Comparison of ENCODE assay signal across 16 cellular contexts in genomic region chr7:14839307-14839706, GRCh38.
"Had no signal": no experiment of that assay in that cellular context is flagged by ENCODE, and none has a peak within 500 bp of the region (broad histone marks: within the 10 kb centered on the region; RNA-seq: fewer than 3 reads in every experiment).

No MANE protein-coding gene starts in this region.

- H3K36me3 ChIP-seq: cardiac muscle cell, esophagus muscularis mucosa, neural progenitor cell, tibial nerve had no signal

- H2AFZ ChIP-seq: neural progenitor cell had no signal

- DNase-seq: activated CD4-positive, alpha-beta memory T cell treated with anti-CD3 and anti-CD28 coated beads, Interleukin-2, amount 10 ng/mL, durations not matched to agents 7 days and 5 days; activated CD4-positive, alpha-beta T cell treated with anti-CD3 and anti-CD28 coated beads for 36 hours; activated CD8-positive, alpha-beta memory T cell treated with anti-CD3 and anti-CD28 coated beads, Interleukin-2, amount 10 ng/mL, durations not matched to agents 7 days and 5 days; activated naive CD4-positive, alpha-beta T cell treated with Interleukin-2 at 50 U/mL for 16 hours; activated naive CD8-positive, alpha-beta T cell treated with anti-CD3 and anti-CD28 coated beads, Interleukin-2, amount 10 ng/mL, durations not matched to agents 7 days and 5 days; activated T-cell treated with anti-CD3 and anti-CD28 coated beads, Interleukin-2, amount 50 U/mL, for 1 hour; dermis blood vessel endothelial cell; effector memory CD4-positive, alpha-beta T cell; mesenchymal stem cell; mucosa of descending colon; naive thymus-derived CD4-positive, alpha-beta T cell had no signal

- H3K4me3 ChIP-seq: cardiac muscle cell, esophagus muscularis mucosa, mucosa of descending colon, neural progenitor cell, tibial nerve had no signal

- ATAC-seq: activated CD4-positive, alpha-beta T cell treated with anti-CD3 and anti-CD28 coated beads for 36 hours; activated CD8-positive, alpha-beta memory T cell treated with anti-CD3 and anti-CD28 coated beads, Interleukin-2, amount 10 ng/mL, durations not matched to agents 7 days and 5 days; activated T-helper 17 cell treated with anti-CD3 and anti-CD28 coated beads, Interleukin-2, amount 50 U/mL, for 72 hours; mucosa of descending colon; naive thymus-derived CD4-positive, alpha-beta T cell had no signal

- H3K27ac ChIP-seq: cardiac muscle cell, esophagus muscularis mucosa, neural progenitor cell, tibial nerve had no signal

- H3K9me3 ChIP-seq: esophagus muscularis mucosa, mucosa of descending colon, tibial nerve had no signal

- H3K4me2 ChIP-seq: neural progenitor cell had no signal

- H3K9ac ChIP-seq: neural progenitor cell had no signal

- H3K27me3 ChIP-seq: cardiac muscle cell, esophagus muscularis mucosa, neural progenitor cell, tibial nerve had no signal
